In the genomic region with DNA sequence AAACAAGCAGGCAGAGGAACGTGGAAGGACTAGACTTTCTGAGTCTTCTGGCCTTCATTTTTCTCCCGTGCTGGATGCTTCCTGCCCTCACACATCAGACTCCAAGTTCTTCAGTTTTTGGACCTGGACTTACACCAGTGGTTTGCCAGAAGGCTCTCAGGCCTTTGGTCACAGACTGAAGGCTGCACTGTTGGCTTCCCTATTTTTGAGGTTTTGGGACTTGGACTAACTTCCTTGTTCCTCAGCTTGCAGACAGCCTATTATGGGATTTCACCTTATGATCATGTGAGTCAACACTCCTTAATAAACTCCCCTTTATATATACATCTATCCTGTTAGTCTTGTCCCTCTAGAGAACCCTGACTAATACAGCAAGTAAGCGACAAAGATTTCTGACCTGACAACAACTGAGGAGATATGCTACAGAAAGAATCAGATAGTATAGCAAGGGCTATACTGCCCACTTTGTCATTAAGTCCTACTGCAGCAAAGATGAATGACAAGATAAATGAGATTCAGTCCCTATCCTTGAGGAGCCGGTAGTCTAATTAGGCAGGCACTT, we compare ENCODE assay signal across 12 cellular contexts. TPM values are rescaled to one million over a fixed set of nuclear protein-coding genes. Genes with fewer than 3 reads are reported as not detected.
DNase-seq lines count a peak whose midpoint lies in the region; ATAC-seq, FAIRE-seq and TF ChIP-seq lines count a peak whose summit lies in the region.
"Had no signal": no experiment of that assay in that cellular context is flagged by ENCODE, and none has a peak within 500 bp of the region (broad histone marks: within the 10 kb centered on the region; RNA-seq: fewer than 3 reads in every experiment).

No MANE protein-coding gene starts in this region.

- no peak overlapping the region for H3K27ac ChIP-seq in CD8-positive, alpha-beta T cell (ENCODE audit: low read depth, low read length)
- H3K27ac ChIP-seq in astrocyte (ENCODE audit: low read depth, low read length) (no peak overlapping the region), osteoblast (ENCODE audit: low read depth, low read length) (no peak overlapping the region)

- no peak for TF ChIP-seq CTCF in CD8-positive, alpha-beta T cell (IDR thresholded peaks at IDR 0.05)
- TF ChIP-seq CTCF in astrocyte (IDR thresholded peaks at IDR 0.05; ENCODE audit: insufficient read depth, low read depth, low read length) (no peak), osteoblast (IDR thresholded peaks at IDR 0.05; ENCODE audit: extremely low read depth, low read depth, low read length) (no peak)

- peak overlapping the region; percentile 30 for H3K27ac Mint-ChIP-seq in CD8-positive, alpha-beta T cell
- H3K27ac Mint-ChIP-seq in astrocyte (ENCODE audit: unreplicated experiment) = no peak overlapping the region
- H3K27ac Mint-ChIP-seq in natural killer cell treated with Interleukin-12 subunit alpha and Interleukin-12 subunit beta and Interleukin-15 and Interleukin-18, amount 100 ng/mL, for 72 hours = peak overlapping the region; percentile 54 to 61
- H3K27ac Mint-ChIP-seq: endodermal cell had no signal

- H3K79me2 ChIP-seq in astrocyte (ENCODE audit: insufficient read depth, low read length) (peaks cover 100% of the 10 kb centered on the region), osteoblast (ENCODE audit: insufficient read depth, low read length) (peaks cover 100% of the 10 kb centered on the region)

- CTCF ChIA-PET in CD8-positive, alpha-beta T cell (lab: Charles Lee) = interaction anchor here (0.8 to 1.0 kb wide), 2 partner anchors 16 to 169 kb away, joined by 3 read pairs; no protein-coding TSS in a partner anchor

- no peak overlapping the region for H3K9ac ChIP-seq in astrocyte (ENCODE audit: low read length)

- H3K4me1 ChIP-seq in CD8-positive, alpha-beta T cell (ENCODE audit: insufficient read depth, low read length) = peaks cover 60% of the 10 kb centered on the region
- H3K4me1 ChIP-seq in astrocyte (ENCODE audit: insufficient read depth, low read length) (peaks cover 53% of the 10 kb centered on the region), osteoblast (ENCODE audit: insufficient read depth, low read length) (peaks cover 69% of the 10 kb centered on the region)

- DNase-seq in Ammon's horn (ENCODE audit: low spot score) (peak; percentile 26), astrocyte (ENCODE audit: low read depth) (no peak), NCI-H1417 treated with DMSO at 0.1 percent for 48 hours (lab: John Stamatoyannopoulos, UW) (no peak), NCI-H1436 treated with DMSO at 0.1 percent for 48 hours (lab: John Stamatoyannopoulos, UW) (no peak), osteoblast (ENCODE audit: insufficient read length, low spot score, missing footprints) (no peak)
- DNase-seq in CD8-positive, alpha-beta T cell = no peak
- DNase-seq in natural killer cell treated with Interleukin-12 subunit alpha and Interleukin-12 subunit beta and Interleukin-15 and Interleukin-18, amount 100 ng/mL, for 72 hours (ENCODE audit: low spot score) = no peak
- DNase-seq: activated T-cell treated with anti-CD3 and anti-CD28 coated beads, Interleukin-2, amount 50 U/mL, for 4 hours; endodermal cell; NCI-H1105 treated with DMSO at 0.1 percent for 48 hours; NCI-H510A had no signal

- H3K4me2 ChIP-seq in astrocyte (ENCODE audit: low read length) (peak overlapping the region; percentile 35), osteoblast (ENCODE audit: insufficient read depth, low read length) (no peak overlapping the region)

- no peaks in the 10 kb centered on the region for H3K27me3 Mint-ChIP-seq in CD8-positive, alpha-beta T cell (ENCODE audit: low read depth)
- no peaks in the 10 kb centered on the region for H3K27me3 Mint-ChIP-seq in astrocyte (ENCODE audit: low read depth, unreplicated experiment)
- no peaks in the 10 kb centered on the region for H3K27me3 Mint-ChIP-seq in natural killer cell treated with Interleukin-12 subunit alpha and Interleukin-12 subunit beta and Interleukin-15 and Interleukin-18, amount 100 ng/mL, for 72 hours

- no peak for FAIRE-seq in astrocyte (lab: Jason Lieb, UNC)

- no peaks in the 10 kb centered on the region for H3K9me3 Mint-ChIP-seq in CD8-positive, alpha-beta T cell
- no peaks in the 10 kb centered on the region for H3K9me3 Mint-ChIP-seq in astrocyte (ENCODE audit: unreplicated experiment)
- no peaks in the 10 kb centered on the region for H3K9me3 Mint-ChIP-seq in natural killer cell treated with Interleukin-12 subunit alpha and Interleukin-12 subunit beta and Interleukin-15 and Interleukin-18, amount 100 ng/mL, for 72 hours
- H3K9me3 Mint-ChIP-seq: activated T-cell treated with anti-CD3 and anti-CD28 coated beads, Interleukin-2, amount 50 U/mL, for 4 hours; endodermal cell had no signal

- H3K4me3 Mint-ChIP-seq in CD8-positive, alpha-beta T cell = no peak overlapping the region
- no peak overlapping the region for H3K4me3 Mint-ChIP-seq in astrocyte (ENCODE audit: unreplicated experiment)
- peak overlapping the region; percentile 1 for H3K4me3 Mint-ChIP-seq in natural killer cell treated with Interleukin-12 subunit alpha and Interleukin-12 subunit beta and Interleukin-15 and Interleukin-18, amount 100 ng/mL, for 72 hours
- H3K4me3 Mint-ChIP-seq: endodermal cell had no signal

- intact Hi-C loops in CD8-positive, alpha-beta T cell (cut with DNase I, micrococcal nuclease) = no loop called here

- H3K36me3 Mint-ChIP-seq in CD8-positive, alpha-beta T cell = peaks cover 52% of the 10 kb centered on the region
- peaks cover 23% of the 10 kb centered on the region for H3K36me3 Mint-ChIP-seq in astrocyte (ENCODE audit: low read depth, unreplicated experiment)
- no peaks in the 10 kb centered on the region for H3K36me3 Mint-ChIP-seq in natural killer cell treated with Interleukin-12 subunit alpha and Interleukin-12 subunit beta and Interleukin-15 and Interleukin-18, amount 100 ng/mL, for 72 hours

- H3K36me3 ChIP-seq in CD8-positive, alpha-beta T cell (ENCODE audit: insufficient read depth, low read length) = no peaks in the 10 kb centered on the region
- H3K36me3 ChIP-seq in astrocyte (ENCODE audit: insufficient read depth, low read length) = peaks cover 46% of the 10 kb centered on the region
- peaks cover 83% of the 10 kb centered on the region for H3K36me3 ChIP-seq in osteoblast (ENCODE audit: insufficient read depth, low read length)

- no peak overlapping the region for H3K4me3 ChIP-seq in CD8-positive, alpha-beta T cell (ENCODE audit: low read depth, low read length)
- H3K4me3 ChIP-seq in astrocyte (ENCODE audit: insufficient read depth, low read depth, low read length) (no peak overlapping the region), osteoblast (ENCODE audit: insufficient read depth, low read length) (no peak overlapping the region)

- no peaks in the 10 kb centered on the region for H3K27me3 ChIP-seq in CD8-positive, alpha-beta T cell (ENCODE audit: insufficient read depth, low read length)
- H3K27me3 ChIP-seq in astrocyte (ENCODE audit: insufficient read depth, low read length) = no peaks in the 10 kb centered on the region
- H3K27me3 ChIP-seq in osteoblast (ENCODE audit: insufficient read depth, low read length) = no peaks in the 10 kb centered on the region

- no peaks in the 10 kb centered on the region for H3K9me3 ChIP-seq in CD8-positive, alpha-beta T cell (ENCODE audit: low read length)
- no peaks in the 10 kb centered on the region for H3K9me3 ChIP-seq in astrocyte (ENCODE audit: insufficient read depth, low read depth, low read length)
- no peaks in the 10 kb centered on the region for H3K9me3 ChIP-seq in osteoblast (ENCODE audit: low read depth, low read length)

- no peak overlapping the region for H2AFZ ChIP-seq in astrocyte (ENCODE audit: low read depth, low read length)
- no peak overlapping the region for H2AFZ ChIP-seq in osteoblast (ENCODE audit: low read length)

- POLR2A ChIA-PET in CD8-positive, alpha-beta T cell (lab: Charles Lee) = interaction anchor here (1.6 kb wide), 1 partner anchor 64 kb away, joined by 4 read pairs; no protein-coding TSS in a partner anchor

- peaks cover 99% of the 10 kb centered on the region for H4K20me1 ChIP-seq in astrocyte (ENCODE audit: insufficient read depth, low read length)
- peaks cover 83% of the 10 kb centered on the region for H4K20me1 ChIP-seq in osteoblast (ENCODE audit: insufficient read depth, low read length)

- H3K4me1 Mint-ChIP-seq in CD8-positive, alpha-beta T cell (ENCODE audit: low read depth) = peaks cover 93% of the 10 kb centered on the region
- H3K4me1 Mint-ChIP-seq in astrocyte (ENCODE audit: low read depth, unreplicated experiment) = peaks cover 36% of the 10 kb centered on the region
- peaks cover 63 to 74% of the 10 kb centered on the region in 2 donors for H3K4me1 Mint-ChIP-seq in natural killer cell treated with Interleukin-12 subunit alpha and Interleukin-12 subunit beta and Interleukin-15 and Interleukin-18, amount 100 ng/mL, for 72 hours (ENCODE audit: low read depth in 2 of 2)

- no peak for ATAC-seq in CD8-positive, alpha-beta T cell
- ATAC-seq in natural killer cell treated with Interleukin-12 subunit alpha and Interleukin-12 subunit beta and Interleukin-15 and Interleukin-18, amount 100 ng/mL, for 72 hours = no peak
- ATAC-seq in GM21447 (IDR thresholded peaks at IDR 0.05; ENCODE audit: unreplicated experiment) = no peak
- ATAC-seq: activated T-cell treated with anti-CD3 and anti-CD28 coated beads, Interleukin-2, amount 50 U/mL, for 4 hours had no signal

RNA-seq across cellular contexts. Expression of gene CDC42EP3, which starts 7.2 kb away (rescaled TPM):
- 10 to 100 TPM; 27.4 to 28.1 TPM for total RNA-seq in CD8-positive, alpha-beta T cell
- total RNA-seq in astrocyte (94.3 and 102 TPM in 2 replicates), osteoblast (121 and 136 TPM in 2 replicates)
- total RNA-seq in natural killer cell treated with Interleukin-12 subunit alpha and Interleukin-12 subunit beta and Interleukin-15 and Interleukin-18, amount 100 ng/mL, for 72 hours = 10 to 100 TPM; 36.0 to 40.1 TPM
